In the genomic region with DNA sequence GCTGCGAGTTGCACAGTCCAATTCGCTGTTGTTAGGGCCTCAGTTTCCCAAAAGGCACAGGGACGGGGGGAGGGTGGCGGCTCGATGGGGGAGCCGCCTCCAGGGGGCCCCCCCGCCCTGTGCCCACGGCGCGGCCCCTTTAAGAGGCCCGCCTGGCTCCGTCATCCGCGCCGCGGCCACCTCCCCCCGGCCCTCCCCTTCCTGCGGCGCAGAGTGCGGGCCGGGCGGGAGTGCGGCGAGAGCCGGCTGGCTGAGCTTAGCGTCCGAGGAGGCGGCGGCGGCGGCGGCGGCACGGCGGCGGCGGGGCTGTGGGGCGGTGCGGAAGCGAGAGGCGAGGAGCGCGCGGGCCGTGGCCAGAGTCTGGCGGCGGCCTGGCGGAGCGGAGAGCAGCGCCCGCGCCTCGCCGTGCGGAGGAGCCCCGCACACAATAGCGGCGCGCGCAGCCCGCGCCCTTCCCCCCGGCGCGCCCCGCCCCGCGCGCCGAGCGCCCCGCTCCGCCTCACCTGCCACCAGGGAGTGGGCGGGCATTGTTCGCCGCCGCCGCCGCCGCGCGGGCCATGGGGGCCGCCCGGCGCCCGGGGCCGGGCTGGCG, we compare ENCODE assay signal across 8 cellular contexts. TPM values are rescaled to one million over a fixed set of nuclear protein-coding genes. Genes with fewer than 3 reads are reported as not detected.
A peak's percentile ranks its signal among the peaks of the same experiment; 100 is the strongest.
DNase-seq lines count a peak whose midpoint lies in the region; ATAC-seq and TF ChIP-seq lines count a peak whose summit lies in the region.

BCR (plus strand) TSS at position 209 of the 592 bp plus-strand sequence. CDS start 452 bp downstream, outside the sequence.

- H3K36me3 ChIP-seq in naive thymus-derived CD4-positive, alpha-beta T cell (ENCODE audit: control insufficient read depth in 2 of 3, insufficient read depth in 3 of 3, low read length in 3 of 3), result no peaks in the 10 kb centered on the region
- H3K36me3 ChIP-seq in suprapubic skin, result no peaks in the 10 kb centered on the region

- peak within 1 kb of the TSS in 8 of 9 donors; percentile 75 to 95 (median 87) for H3K27ac Mint-ChIP-seq in naive thymus-derived CD4-positive, alpha-beta T cell

- H3K4me1 ChIP-seq in naive thymus-derived CD4-positive, alpha-beta T cell (ENCODE audit: control insufficient read depth in 2 of 2, insufficient read depth in 2 of 2, low read length in 2 of 2), result peaks cover 37 to 53% of the 10 kb centered on the region in 2 donors
- peaks cover 59% of the 10 kb centered on the region for H3K4me1 ChIP-seq in suprapubic skin

- H3K27ac ChIP-seq in naive thymus-derived CD4-positive, alpha-beta T cell (ENCODE audit: low read depth, low read length), result peak within 1 kb of the TSS; percentile 74
- peak within 1 kb of the TSS; percentile 76 for H3K27ac ChIP-seq in suprapubic skin

- H3K9me3 Mint-ChIP-seq in naive thymus-derived CD4-positive, alpha-beta T cell, result peaks cover 0 to 14% (median 0%) of the 10 kb centered on the region in 11 donors

- H3K4me3 ChIP-seq in naive thymus-derived CD4-positive, alpha-beta T cell (ENCODE audit: low read length), result peak within 1 kb of the TSS; percentile 61
- H3K4me3 ChIP-seq in suprapubic skin, result peak within 1 kb of the TSS; percentile 66

- peak; percentile 21 to 54 for TF ChIP-seq POLR2A in suprapubic skin (IDR thresholded peaks at IDR 0.05)

- POLR2A ChIA-PET in naive thymus-derived CD4-positive, alpha-beta T cell (lab: Charles Lee), result interaction anchor here (0.9 to 2.3 kb wide), 6 partner anchors 36 to 99 kb away, joined by 3 to 15 read pairs (median 4); no protein-coding TSS in a partner anchor

- H3K27me3 Mint-ChIP-seq in naive thymus-derived CD4-positive, alpha-beta T cell, result peaks cover 0 to 2% (median 0%) of the 10 kb centered on the region in 5 donors

- H3K4me1 Mint-ChIP-seq in naive thymus-derived CD4-positive, alpha-beta T cell, result peaks cover 53 to 68% (median 62%) of the 10 kb centered on the region in 7 donors

- no peaks in the 10 kb centered on the region for H3K27me3 ChIP-seq in naive thymus-derived CD4-positive, alpha-beta T cell (ENCODE audit: control insufficient read depth in 2 of 2, insufficient read depth in 2 of 2, low read length in 2 of 2)
- H3K27me3 ChIP-seq in suprapubic skin, result no peaks in the 10 kb centered on the region

- TF ChIP-seq CTCF in suprapubic skin (IDR thresholded peaks at IDR 0.05), result no peak

- peak within 1 kb of the TSS; percentile 90 to 96 (median 94) for H3K4me3 Mint-ChIP-seq in naive thymus-derived CD4-positive, alpha-beta T cell

- no peak for TF ChIP-seq EP300 in suprapubic skin (IDR thresholded peaks at IDR 0.05)

- CTCF ChIA-PET in naive thymus-derived CD4-positive, alpha-beta T cell (lab: Charles Lee), result interaction anchor here (0.7 to 6.8 kb wide), 3 partner anchors 36 to 101 kb away, joined by 3 to 69 read pairs (median 3); partner anchors contain the start of gene RAB36

- H3K9me3 ChIP-seq in naive thymus-derived CD4-positive, alpha-beta T cell (ENCODE audit: control insufficient read depth in 2 of 3, low read length in 3 of 3), result no peaks in the 10 kb centered on the region
- H3K9me3 ChIP-seq in suprapubic skin, result no peaks in the 10 kb centered on the region

- DNase-seq in COR-L47 (lab: John Stamatoyannopoulos, UW), result peak; percentile 57
- peak; percentile 62 for DNase-seq in RPMI7951 (ENCODE audit: low read depth)
- DNase-seq in activated gamma-delta T cell treated with Interleukin-2 at 50 U/mL for 16 hours, result peak; percentile 53
- DNase-seq in fibroblast of the conjunctiva (ENCODE audit: low read depth), result peak; percentile 16
- peak; percentile 43 to 75 (median 62) for DNase-seq in naive thymus-derived CD4-positive, alpha-beta T cell
- DNase-seq in suprapubic skin (ENCODE audit: low spot score in 2 of 2), result peak in 1 of 2 donors; percentile 72

- H3K36me3 Mint-ChIP-seq in naive thymus-derived CD4-positive, alpha-beta T cell, result peaks cover 0 to 31% (median 9%) of the 10 kb centered on the region in 5 donors

- WGBS in suprapubic skin, result no CpG with 5 or more reads among the region's 88 CpGs

- intact Hi-C loops in naive thymus-derived CD4-positive, alpha-beta T cell (cut with micrococcal nuclease), result loop anchor here (1.0 to 10.0 kb wide), 6 partner anchors 36 to 344 kb away; no protein-coding TSS in a partner anchor

- ATAC-seq in HG02588 (IDR thresholded peaks at IDR 0.05; ENCODE audit: unreplicated experiment) (peak; percentile 60), GM21576 (IDR thresholded peaks at IDR 0.05; ENCODE audit: unreplicated experiment) (no peak)
- ATAC-seq in naive thymus-derived CD4-positive, alpha-beta T cell, result peak; percentile 82

RNA-seq across cellular contexts. Expression of gene BCR, which starts in this region (rescaled TPM):
- 6.6 and 6.7 TPM in 2 replicates for total RNA-seq in RPMI7951 (2014; rRNA removed; shearing (Covaris generic))
- total RNA-seq in naive thymus-derived CD4-positive, alpha-beta T cell, result 100 to 1,000 TPM in 1 of 5 experiments, 10 to 100 TPM in 4; 56.2 to 103 (median 94.3) TPM
- 10 to 100 TPM in 1 of 2 donors, 1 to 10 TPM in 1; 6.1 to 19.1 TPM for polyA plus RNA-seq in naive thymus-derived CD4-positive, alpha-beta T cell
- 10 to 100 TPM; 72.8 to 87.8 (median 79.3) TPM for total RNA-seq in suprapubic skin
